8 cellular contexts compared by ENCODE assay signal in genomic region chr6:7975764-7976146, GRCh38.
DNase-seq lines count a peak whose midpoint lies in the region; ATAC-seq and TF ChIP-seq lines count a peak whose summit lies in the region.

No MANE protein-coding gene starts in this region.

- peak overlapping the region; percentile 65 for H3K4me2 ChIP-seq in PC-9

- peaks cover 29% of the 10 kb centered on the region for H3F3A ChIP-seq in PC-9 (ENCODE audit: insufficient read depth, low read depth)

- intact Hi-C loops in PC-9 (cut with micrococcal nuclease; ENCODE audit: unreplicated experiment) (loop anchor here (1.0 kb wide), 1 partner anchor 65 kb away; the partner anchor contains the start of gene TXNDC5), esophagus muscularis mucosa (cut with DNase I) (no loop called here)

- TF ChIP-seq CTCF in PC-9 (conservative IDR thresholded peaks at IDR 0.05) (no peak), esophagus muscularis mucosa (IDR thresholded peaks at IDR 0.05) (no peak)

- POLR2A ChIA-PET in PC-9 (lab: Charles Lee; ENCODE audit: unreplicated experiment), result no interaction called here

- no peaks in the 10 kb centered on the region for H3K27me3 ChIP-seq in PC-9 (ENCODE audit: insufficient read depth, low read depth)
- H3K27me3 ChIP-seq in esophagus muscularis mucosa, result no peaks in the 10 kb centered on the region

- no peaks in the 10 kb centered on the region for H3K9me3 ChIP-seq in PC-9 (ENCODE audit: insufficient read depth, low read depth)
- H3K9me3 ChIP-seq in esophagus muscularis mucosa, result no peaks in the 10 kb centered on the region

- H3K27ac ChIP-seq in PC-9, result no peak overlapping the region
- H3K27ac ChIP-seq in esophagus muscularis mucosa (replicated peaks in 1 of 4), result peak overlapping the region in 1 of 4 donors; percentile 24

- no peaks in the 10 kb centered on the region for H3K36me3 ChIP-seq in PC-9 (ENCODE audit: low read depth)
- no peaks in the 10 kb centered on the region for H3K36me3 ChIP-seq in esophagus muscularis mucosa

- CTCF ChIA-PET in PC-9 (lab: Charles Lee), result no interaction called here

- ATAC-seq in GM19351 (IDR thresholded peaks at IDR 0.05; ENCODE audit: unreplicated experiment) (peak; percentile 50), HG02678 (IDR thresholded peaks at IDR 0.05; ENCODE audit: unreplicated experiment) (no peak), HG02970 (IDR thresholded peaks at IDR 0.05; ENCODE audit: low FRiP score, unreplicated experiment) (no peak), HG03378 (IDR thresholded peaks at IDR 0.05; ENCODE audit: unreplicated experiment) (no peak)

- H3K4me3 ChIP-seq in PC-9 (peak overlapping the region; percentile 32; the same call in 1 of the 2 replicates), esophagus muscularis mucosa (peak overlapping the region in 3 of 4 donors; percentile 6 to 36 (median 18))

- no peak for TF ChIP-seq EP300 in esophagus muscularis mucosa (IDR thresholded peaks at IDR 0.05)

- H3K9me2 ChIP-seq in PC-9 (ENCODE audit: insufficient read depth), result no peaks in the 10 kb centered on the region

- H2AFZ ChIP-seq in PC-9, result no peak overlapping the region

- BruUV-seq in PC-9 (replicated peaks; lab: Mats Ljungman, UMichigan), result no TSS peak

- H3K4me1 ChIP-seq in PC-9 (replicated peaks; ENCODE audit: insufficient read depth) (peaks cover 32% of the 10 kb centered on the region), esophagus muscularis mucosa (peaks cover 14 to 25% (median 17%) of the 10 kb centered on the region in 4 donors)

- WGBS in esophagus muscularis mucosa, result 37% methylated on average over 5 of the region's 8 CpGs

- no peaks in the 10 kb centered on the region for H4K20me1 ChIP-seq in PC-9 (ENCODE audit: insufficient read depth)

- DNase-seq in PC-9 (peak in 1 of 2 experiments; percentile 18), esophagus muscularis mucosa (ENCODE audit: extremely low spot score) (no peak), pulmonary artery endothelial cell (ENCODE audit: low read depth, low spot score) (peak; percentile 81), LoVo (ENCODE audit: low spot score) (no peak)

- TF ChIP-seq POLR2A in esophagus muscularis mucosa (IDR thresholded peaks at IDR 0.05; ENCODE audit: low read depth), result no peak

- H3K79me2 ChIP-seq in PC-9 (ENCODE audit: low read depth), result no peaks in the 10 kb centered on the region
